In the genomic region with DNA sequence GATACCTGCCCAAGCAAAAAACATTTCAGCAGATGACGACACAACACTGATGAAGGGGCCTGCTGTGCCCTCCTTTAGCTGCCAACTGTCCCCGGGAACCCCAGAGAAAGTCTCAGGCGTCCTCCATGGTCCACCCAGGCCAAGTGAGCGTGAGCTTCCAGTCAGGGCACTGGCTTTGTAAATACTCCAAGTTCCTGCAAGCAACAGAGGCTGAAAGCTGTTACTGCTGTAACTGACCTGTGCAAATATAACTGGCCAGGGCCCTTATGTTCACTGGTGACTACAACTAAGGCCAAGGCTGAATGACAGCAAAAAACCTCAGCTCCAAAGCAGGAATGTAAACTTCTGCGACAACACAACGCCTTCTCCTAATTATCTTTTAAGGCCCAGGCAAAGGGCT, we compare ENCODE assay signal across 11 cellular contexts. TPM values are rescaled to one million over a fixed set of nuclear protein-coding genes. Genes with fewer than 3 reads are reported as not detected.
DNase-seq lines count a peak whose midpoint lies in the region; ATAC-seq and TF ChIP-seq lines count a peak whose summit lies in the region.
"Had no signal": no experiment of that assay in that cellular context is flagged by ENCODE, and none has a peak within 500 bp of the region (broad histone marks: within the 10 kb centered on the region; RNA-seq: fewer than 3 reads in every experiment).

No MANE protein-coding gene starts in this region.

- H3K27me3 ChIP-seq in CD4-positive, alpha-beta memory T cell (ENCODE audit: insufficient read depth, low read length) = no peaks in the 10 kb centered on the region
- no peaks in the 10 kb centered on the region for H3K27me3 ChIP-seq in trophoblast cell (ENCODE audit: insufficient read depth, low read length)

- H3K27me3 Mint-ChIP-seq in CD4-positive, alpha-beta memory T cell = no peaks in the 10 kb centered on the region
- H3K27me3 Mint-ChIP-seq in T-cell (no peaks in the 10 kb centered on the region), endothelial cell (ENCODE audit: unreplicated experiment) (peaks cover 27% of the 10 kb centered on the region), glutamatergic neuron (ENCODE audit: unreplicated experiment) (peaks cover 13% of the 10 kb centered on the region)

- H3K9me3 Mint-ChIP-seq in CD4-positive, alpha-beta memory T cell = no peaks in the 10 kb centered on the region
- H3K9me3 Mint-ChIP-seq in T-cell (no peaks in the 10 kb centered on the region), endothelial cell (ENCODE audit: unreplicated experiment) (no peaks in the 10 kb centered on the region), glutamatergic neuron (ENCODE audit: unreplicated experiment) (peaks cover 7% of the 10 kb centered on the region)

- intact Hi-C loops in CD4-positive, alpha-beta memory T cell (cut with micrococcal nuclease) = no loop called here

- peak overlapping the region in 7 of 8 donors; percentile 61 to 82 (median 74) for H3K4me3 Mint-ChIP-seq in CD4-positive, alpha-beta memory T cell
- H3K4me3 Mint-ChIP-seq in T-cell (peak overlapping the region; percentile 55 to 87 (median 64)), endothelial cell (ENCODE audit: unreplicated experiment) (peak overlapping the region; percentile 31), glutamatergic neuron (ENCODE audit: unreplicated experiment) (no peak overlapping the region)

- no peak overlapping the region for H3K4me3 ChIP-seq in CD4-positive, alpha-beta memory T cell (ENCODE audit: low read length in 2 of 2)
- H3K4me3 ChIP-seq in trophoblast cell (ENCODE audit: low read depth, low read length) = no peak overlapping the region
- H3K4me3 ChIP-seq: lower lobe of right lung had no signal

- H3K14ac ChIP-seq in trophoblast cell (ENCODE audit: low read length) = no peak overlapping the region

- H3K27ac Mint-ChIP-seq in CD4-positive, alpha-beta memory T cell = peak overlapping the region; percentile 92 to 99 (median 94)
- peak overlapping the region; percentile 90 to 91 for H3K27ac Mint-ChIP-seq in T-cell
- H3K27ac Mint-ChIP-seq in endothelial cell (ENCODE audit: unreplicated experiment) = no peak overlapping the region
- no peak overlapping the region for H3K27ac Mint-ChIP-seq in glutamatergic neuron (ENCODE audit: unreplicated experiment)

- TF ChIP-seq CTCF in endothelial cell (IDR thresholded peaks at IDR 0.05; ENCODE audit: unreplicated experiment) (no peak), glutamatergic neuron (IDR thresholded peaks at IDR 0.05; ENCODE audit: partially characterized antibody, unreplicated experiment) (no peak)

- WGBS in trophoblast cell (ENCODE audit: extremely low coverage, insufficient coverage, insufficient read length) = no CpG with 5 or more reads among the region's 6 CpGs

- H3K9ac ChIP-seq in trophoblast cell (ENCODE audit: low read length) = no peak overlapping the region

- DNase-seq in CD4-positive, alpha-beta memory T cell = no peak
- no peak for DNase-seq in T-cell
- DNase-seq in endothelial cell (ENCODE audit: low spot score) = no peak
- no peak for DNase-seq in trophoblast cell
- DNase-seq in Kasumi-1 (lab: John Stamatoyannopoulos, UW) = no peak
- no peak for DNase-seq in activated CD8-positive, alpha-beta memory T cell treated with anti-CD3 and anti-CD28 coated beads for 24 hours
- DNase-seq in amniotic stem cell (lab: John Stamatoyannopoulos, UW) = no peak
- DNase-seq in glutamatergic neuron = no peak
- DNase-seq: activated T-cell treated with anti-CD3 and anti-CD28 coated beads for 4 hours, lower lobe of right lung, NCI-H510A had no signal

- peaks cover 61% of the 10 kb centered on the region for H3K36me3 ChIP-seq in CD4-positive, alpha-beta memory T cell (ENCODE audit: insufficient read depth, low read length)
- peaks cover 76 to 83% of the 10 kb centered on the region in 2 experiments for H3K36me3 ChIP-seq in trophoblast cell (ENCODE audit: control insufficient read depth in 1 of 2, insufficient read depth in 2 of 2, low read length in 2 of 2)

- no peaks in the 10 kb centered on the region for H3K79me1 ChIP-seq in trophoblast cell (ENCODE audit: low read length)

- H3K4ac ChIP-seq in trophoblast cell (ENCODE audit: low read depth, low read length) = peak overlapping the region; percentile 84

- no peak overlapping the region for H4K8ac ChIP-seq in trophoblast cell (ENCODE audit: low read depth, low read length)

- peak overlapping the region; percentile 74 for H3K27ac ChIP-seq in CD4-positive, alpha-beta memory T cell (ENCODE audit: low read depth, low read length)
- H3K27ac ChIP-seq in trophoblast cell (ENCODE audit: low read depth, low read length) = no peak overlapping the region

- no peak overlapping the region for H3K18ac ChIP-seq in trophoblast cell (ENCODE audit: low read length)

- H2BK120ac ChIP-seq in trophoblast cell (ENCODE audit: insufficient read depth, low read length, poor library complexity) = no peak overlapping the region

- H3K23ac ChIP-seq in trophoblast cell (ENCODE audit: low read length) = no peak overlapping the region

- no peak overlapping the region for H2AK5ac ChIP-seq in trophoblast cell (ENCODE audit: low read length)

- H4K91ac ChIP-seq in trophoblast cell (ENCODE audit: low read depth, low read length) = no peak overlapping the region

- CTCF ChIA-PET in CD4-positive, alpha-beta memory T cell (lab: Charles Lee; ENCODE audit: partially characterized antibody) = interaction anchor here (1.5 to 4.2 kb wide), 3 partner anchors 9 to 24 kb away, joined by 3 to 24 read pairs (median 6); no protein-coding TSS in a partner anchor
- CTCF ChIA-PET in T-cell (lab: Charles Lee) = no interaction called here

- ATAC-seq in T-cell (replicated peaks in 1 of 4) = no peak
- ATAC-seq: lower lobe of right lung had no signal

- POLR2A ChIA-PET in CD4-positive, alpha-beta memory T cell (lab: Charles Lee; ENCODE audit: partially characterized antibody) = interaction anchor here (1.0 to 19.7 kb wide), 3 partner anchors 9 to 15 kb away, joined by 4 to 396 read pairs (median 49); partner anchors contain the start of gene WDR1
- POLR2A ChIA-PET in T-cell (lab: Charles Lee) = interaction anchor here (1.4 to 1.7 kb wide), 2 partner anchors 9 kb away, joined by 4 to 6 read pairs; partner anchors contain the start of gene WDR1 (in 1 of the 2)

- H3K4me1 ChIP-seq in CD4-positive, alpha-beta memory T cell (ENCODE audit: insufficient read depth, low read length) = peaks cover 98% of the 10 kb centered on the region
- H3K4me1 ChIP-seq in trophoblast cell (ENCODE audit: control insufficient read depth in 1 of 2, insufficient read depth in 2 of 2, low read length in 2 of 2) = peaks cover 33 to 51% of the 10 kb centered on the region in 2 experiments

- no peak overlapping the region for H2BK5ac ChIP-seq in trophoblast cell (ENCODE audit: low read depth, low read length, poor library complexity)

- H3K36me3 Mint-ChIP-seq in CD4-positive, alpha-beta memory T cell = peaks cover 46 to 91% of the 10 kb centered on the region in 2 donors
- H3K36me3 Mint-ChIP-seq in T-cell = peaks cover 44% of the 10 kb centered on the region
- H3K36me3 Mint-ChIP-seq in endothelial cell (ENCODE audit: low read depth, unreplicated experiment) = peaks cover 73% of the 10 kb centered on the region
- H3K36me3 Mint-ChIP-seq in glutamatergic neuron (ENCODE audit: unreplicated experiment) = no peaks in the 10 kb centered on the region

- peaks cover 77 to 100% (median 92%) of the 10 kb centered on the region in 4 donors for H3K4me1 Mint-ChIP-seq in CD4-positive, alpha-beta memory T cell
- peaks cover 99 to 100% (median 99%) of the 10 kb centered on the region in 3 donors for H3K4me1 Mint-ChIP-seq in T-cell
- H3K4me1 Mint-ChIP-seq in endothelial cell (ENCODE audit: unreplicated experiment) = peaks cover 63% of the 10 kb centered on the region
- peaks cover 34% of the 10 kb centered on the region for H3K4me1 Mint-ChIP-seq in glutamatergic neuron (ENCODE audit: low read depth, unreplicated experiment)

- peaks cover 72% of the 10 kb centered on the region for H3K79me2 ChIP-seq in trophoblast cell (ENCODE audit: control insufficient read depth, insufficient read depth, low read length, poor library complexity)

- H2BK12ac ChIP-seq in trophoblast cell (ENCODE audit: low read length) = no peak overlapping the region

- H3K9me3 ChIP-seq in CD4-positive, alpha-beta memory T cell (ENCODE audit: control insufficient read depth in 1 of 2, low read length in 2 of 2) = no peaks in the 10 kb centered on the region
- no peaks in the 10 kb centered on the region for H3K9me3 ChIP-seq in trophoblast cell (ENCODE audit: insufficient read depth, low read depth, low read length)
- H3K9me3 ChIP-seq: lower lobe of right lung had no signal

- H4K12ac ChIP-seq in trophoblast cell (ENCODE audit: low read depth, low read length) = no peak overlapping the region

- no peak overlapping the region for H3K4me2 ChIP-seq in trophoblast cell (ENCODE audit: low read length)

- H2AFZ ChIP-seq in trophoblast cell (ENCODE audit: insufficient read depth, low read length, poor library complexity) = peak overlapping the region; percentile 19

RNA-seq across cellular contexts. Expression of gene WDR1, which starts 8.2 kb away (rescaled TPM):
- total RNA-seq in CD4-positive, alpha-beta memory T cell = 100 to 1,000 TPM; 295 to 298 TPM
- 100 to 1,000 TPM; 337 to 348 TPM for polyA plus RNA-seq in CD4-positive, alpha-beta memory T cell
- total RNA-seq in T-cell (100 to 1,000 TPM; 268 to 308 (median 304) TPM), endothelial cell (ENCODE audit: unreplicated experiment) (501 TPM), glutamatergic neuron (ENCODE audit: unreplicated experiment) (161 TPM)
- 349 and 360 TPM in 2 replicates for polyA plus RNA-seq in trophoblast cell (2013)

Comparison
In these comparisons a context has a peak if more than half of its experiments do, and no peak if none do; other contexts are left out.
1. H3K27ac Mint-ChIP-seq: peak in CD4-positive, alpha-beta memory T cell (7 of 7) and T-cell (2 of 2); none in endothelial cell (single experiment) and glutamatergic neuron (single experiment).